In the genomic region with DNA sequence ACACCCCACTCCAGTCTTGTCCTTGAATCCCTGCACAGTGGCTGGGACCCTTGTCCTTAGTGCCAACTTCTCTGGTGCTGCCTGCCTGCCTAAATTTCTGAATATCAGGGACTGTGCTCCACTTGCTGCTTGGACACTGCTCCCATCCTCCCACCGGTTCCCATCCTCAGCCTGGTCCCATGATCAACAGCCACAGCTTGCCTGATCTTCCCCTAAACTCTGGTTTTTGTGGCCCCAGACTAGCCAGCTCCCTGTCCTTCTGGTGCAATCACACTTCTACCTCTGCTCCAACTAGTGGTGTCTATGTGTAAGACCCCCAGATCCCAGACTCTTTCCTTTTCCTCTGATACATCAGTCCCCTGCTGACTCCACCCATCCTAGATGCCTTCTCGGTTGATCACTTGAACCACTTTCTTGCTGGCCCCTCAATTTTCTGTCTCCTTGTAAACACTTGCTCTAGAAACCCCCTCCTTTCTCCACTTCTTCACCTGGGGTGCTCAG, we compare ENCODE assay signal across 25 cellular contexts. TPM values are rescaled to one million over a fixed set of nuclear protein-coding genes. Genes with fewer than 3 reads are reported as not detected.
DNase-seq lines count a peak whose midpoint lies in the region; ATAC-seq and TF ChIP-seq lines count a peak whose summit lies in the region.
"Had no signal": no experiment of that assay in that cellular context is flagged by ENCODE, and none has a peak within 500 bp of the region (broad histone marks: within the 10 kb centered on the region; RNA-seq: fewer than 3 reads in every experiment).

No MANE protein-coding gene starts in this region.

- CTCF ChIA-PET in MCF 10A (lab: Yijun Ruan, JAX), result no interaction called here

- peak overlapping the region; percentile 18 for H3K4me3 Mint-ChIP-seq in nephron progenitor cell
- H3K4me3 Mint-ChIP-seq in MCF 10A (ENCODE audit: unreplicated experiment), result no peak overlapping the region
- H3K4me3 Mint-ChIP-seq: activated CD4-positive, alpha-beta T cell treated with anti-CD3 and anti-CD28 coated beads, Interleukin-2, amount 10 ng/mL, durations not matched to agents 7 days and 5 days; activated naive CD8-positive, alpha-beta T cell treated with anti-CD3 and anti-CD28 coated beads for 36 hours; activated T-cell treated with anti-CD3 and anti-CD28 coated beads, Interleukin-2, amount 50 U/mL, for 24 hours; mesothelial cell of epicardium had no signal

- POLR2A ChIA-PET in MCF 10A (lab: Yijun Ruan, JAX), result no interaction called here

- ATAC-seq in HG03045 (IDR thresholded peaks at IDR 0.05; ENCODE audit: unreplicated experiment), result no peak
- ATAC-seq: heart left ventricle, Panc1 had no signal

- intact Hi-C loops in MCF 10A (cut with micrococcal nuclease), result no loop called here

- H3K27ac ChIP-seq in WERI-Rb-1, result no peak overlapping the region
- H3K27ac ChIP-seq: epithelial cell of prostate, heart left ventricle, tibial artery had no signal

- H3K36me3 Mint-ChIP-seq in nephron progenitor cell (ENCODE audit: low read depth) (no peaks in the 10 kb centered on the region), MCF 10A (ENCODE audit: insufficient read depth, unreplicated experiment) (no peaks in the 10 kb centered on the region)
- H3K36me3 Mint-ChIP-seq: activated naive CD8-positive, alpha-beta T cell treated with anti-CD3 and anti-CD28 coated beads for 36 hours; mesothelial cell of epicardium had no signal

- H3K27ac Mint-ChIP-seq in nephron progenitor cell (no peak overlapping the region), MCF 10A (ENCODE audit: low read depth, unreplicated experiment) (no peak overlapping the region)
- H3K27ac Mint-ChIP-seq: activated CD4-positive, alpha-beta T cell treated with anti-CD3 and anti-CD28 coated beads, Interleukin-2, amount 10 ng/mL, durations not matched to agents 7 days and 5 days; activated naive CD8-positive, alpha-beta T cell treated with anti-CD3 and anti-CD28 coated beads for 36 hours; activated T-cell treated with anti-CD3 and anti-CD28 coated beads, Interleukin-2, amount 50 U/mL, for 24 hours; mesothelial cell of epicardium had no signal

- H3K9me3 Mint-ChIP-seq in nephron progenitor cell (no peaks in the 10 kb centered on the region), MCF 10A (ENCODE audit: unreplicated experiment) (no peaks in the 10 kb centered on the region)
- H3K9me3 Mint-ChIP-seq: activated CD4-positive, alpha-beta T cell treated with anti-CD3 and anti-CD28 coated beads, Interleukin-2, amount 10 ng/mL, durations not matched to agents 7 days and 5 days; activated naive CD8-positive, alpha-beta T cell treated with anti-CD3 and anti-CD28 coated beads for 36 hours; activated T-cell treated with anti-CD3 and anti-CD28 coated beads, Interleukin-2, amount 50 U/mL, for 24 hours had no signal

- peaks cover 5% of the 10 kb centered on the region for H3K4me1 Mint-ChIP-seq in nephron progenitor cell
- H3K4me1 Mint-ChIP-seq in MCF 10A (ENCODE audit: insufficient read depth, unreplicated experiment), result peaks cover 17% of the 10 kb centered on the region
- H3K4me1 Mint-ChIP-seq: activated naive CD8-positive, alpha-beta T cell treated with anti-CD3 and anti-CD28 coated beads for 36 hours had no signal

- H3K4me3 ChIP-seq in WERI-Rb-1 (ENCODE audit: low read depth, low read length), result no peak overlapping the region
- H3K4me3 ChIP-seq: heart left ventricle, tibial artery had no signal

- DNase-seq in ELR (ENCODE audit: low read depth) (peak; percentile 38), HT1080 (ENCODE audit: low read depth) (peak; percentile 8), WERI-Rb-1 (no peak), nephron progenitor cell (no peak), MCF 10A (ENCODE audit: unreplicated experiment) (no peak)
- no peak for DNase-seq in activated CD8-positive, alpha-beta memory T cell treated with anti-CD3 and anti-CD28 coated beads, Interleukin-2, amount 50 U/mL, for 4 hours
- DNase-seq: activated CD4-positive, alpha-beta T cell treated with anti-CD3 and anti-CD28 coated beads, Interleukin-2, amount 10 ng/mL, durations not matched to agents 7 days and 5 days; activated effector memory CD4-positive, alpha-beta T cell treated with anti-CD3 and anti-CD28 coated beads, Interleukin-2, amount 50 U/mL, for 16 hours; activated naive CD8-positive, alpha-beta T cell treated with anti-CD3 and anti-CD28 coated beads for 36 hours; activated T-cell treated with anti-CD3 and anti-CD28 coated beads, Interleukin-2, amount 50 U/mL, for 24 hours; anterior cingulate cortex; DMS153; effector CD4-positive, alpha-beta T cell; heart left ventricle; KG1; MM.1S; NCI-H2107; nucleus accumbens; SHP77; stimulated activated CD4-positive, alpha-beta T cell treated with anti-CD3 and anti-CD28 coated beads, Interleukin-4, amount 100 ng/mL, for 1 hour; tibial artery had no signal

- H3K36me3 ChIP-seq in WERI-Rb-1, result no peaks in the 10 kb centered on the region
- H3K36me3 ChIP-seq: heart left ventricle, tibial artery had no signal

- TF ChIP-seq CTCF in WERI-Rb-1 (IDR thresholded peaks at IDR 0.05; ENCODE audit: low read depth, low read length) (peak; percentile 12; the same call in 1 of the 2 replicates), nephron progenitor cell (IDR thresholded peaks at IDR 0.05) (no peak), MCF 10A (IDR thresholded peaks at IDR 0.05; ENCODE audit: unreplicated experiment) (no peak)

- no peaks in the 10 kb centered on the region for H3K27me3 ChIP-seq in WERI-Rb-1 (ENCODE audit: insufficient read depth, low read depth, severe bottlenecking)

- no TSS peak for BruUV-seq in MCF 10A (replicated peaks; lab: Mats Ljungman, UMichigan)

- peaks cover 41% of the 10 kb centered on the region for H3K27me3 Mint-ChIP-seq in nephron progenitor cell (ENCODE audit: low read depth, poor library complexity)
- no peaks in the 10 kb centered on the region for H3K27me3 Mint-ChIP-seq in MCF 10A (ENCODE audit: insufficient read depth, unreplicated experiment)

- H3K9me3 ChIP-seq in WERI-Rb-1 (ENCODE audit: severe bottlenecking), result no peaks in the 10 kb centered on the region
- H3K9me3 ChIP-seq: heart left ventricle had no signal

RNA-seq across cellular contexts. Expression of a gene that starts 37.2 kb away (rescaled TPM):
- total RNA-seq in HT1080 (2014; rRNA removed; shearing (Covaris generic)), result 49.3 and 87.5 TPM in 2 replicates
- polyA plus RNA-seq in HT1080 (2015; cell fraction: cytosol; rRNA removed), result 36.1 and 38.5 TPM in 2 replicates
- 12.2 and 16.2 TPM in 2 replicates for polyA plus RNA-seq in HT1080 (2015; cell fraction: nucleus; rRNA removed)
- 117 and 133 TPM in 2 replicates for total RNA-seq in MCF 10A (2022)

Comparison
In these comparisons a context has a peak if more than half of its experiments do, and no peak if none do; other contexts are left out.
1. DNase-seq: peak in ELR (single experiment) and HT1080 (single experiment); none in WERI-Rb-1 (single experiment), nephron progenitor cell (single experiment), activated CD8-positive, alpha-beta memory T cell treated with anti-CD3 and anti-CD28 coated beads, Interleukin-2, amount 50 U/mL, for 4 hours (single experiment) and MCF 10A (single experiment).